ENCODE assay signal across 8 cellular contexts in the genomic region with DNA sequence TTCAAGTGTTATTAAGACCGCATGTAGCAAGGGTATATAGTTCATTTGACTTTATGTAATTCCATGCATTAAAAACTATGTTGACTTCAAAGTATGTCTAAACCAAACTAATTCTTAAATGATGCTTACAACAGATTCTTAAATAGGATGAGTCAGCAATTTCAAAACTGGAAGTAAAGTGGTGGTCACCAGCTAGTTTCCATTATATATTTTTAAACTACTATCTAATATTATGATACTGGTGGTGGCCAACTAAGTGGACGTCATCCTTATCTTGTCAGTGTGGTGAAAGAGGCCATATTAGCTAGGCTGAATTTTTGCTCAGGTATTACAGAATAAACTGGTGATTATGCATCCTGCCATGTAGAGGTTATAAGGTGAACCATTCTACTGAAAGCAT. TPM values are rescaled to one million over a fixed set of nuclear protein-coding genes. Genes with fewer than 3 reads are reported as not detected.
A peak's percentile ranks its signal among the peaks of the same experiment; 100 is the strongest.
DNase-seq lines count a peak whose midpoint lies in the region; ATAC-seq and TF ChIP-seq lines count a peak whose summit lies in the region.

No MANE protein-coding gene starts in this region.

- H3K4me1 ChIP-seq in HCT116 (ENCODE audit: control insufficient read depth in 1 of 2, insufficient read depth in 2 of 2, low read length in 2 of 2): peaks cover 5 to 18% of the 10 kb centered on the region in 2 experiments; a peak in 3 of 4 replicates
- H3K4me1 ChIP-seq in adipocyte (ENCODE audit: control insufficient read depth, insufficient read depth, low read length): peaks cover 15% of the 10 kb centered on the region
- H3K4me1 ChIP-seq in muscle layer of duodenum (ENCODE audit: control insufficient read depth in 1 of 2, insufficient read depth in 2 of 2, low read length in 2 of 2): peaks cover 0 to 26% of the 10 kb centered on the region in 2 donors

- H3K27me3 Mint-ChIP-seq in CD14-positive monocyte (ENCODE audit: low read depth in 3 of 3): peaks cover 0 to 19% (median 13%) of the 10 kb centered on the region in 3 donors

- peaks cover 4 to 6% of the 10 kb centered on the region in 2 donors for H3K36me3 Mint-ChIP-seq in CD14-positive monocyte

- H3K27me3 ChIP-seq in HCT116 (ENCODE audit: insufficient read depth, low read length): no peaks in the 10 kb centered on the region
- no peaks in the 10 kb centered on the region for H3K27me3 ChIP-seq in adipocyte (replicated peaks; ENCODE audit: control insufficient read depth, insufficient read depth, low read length)
- H3K27me3 ChIP-seq in muscle layer of duodenum (ENCODE audit: low read depth, low read length): no peaks in the 10 kb centered on the region

- peaks cover 50% of the 10 kb centered on the region for H3K4me1 Mint-ChIP-seq in CD14-positive monocyte

- no peaks in the 10 kb centered on the region for H3K36me3 ChIP-seq in HCT116 (ENCODE audit: control insufficient read depth in 1 of 2, insufficient read depth in 2 of 2, low read length in 2 of 2)
- H3K36me3 ChIP-seq in adipocyte (ENCODE audit: control insufficient read depth, insufficient read depth, low read length, severe bottlenecking): no peaks in the 10 kb centered on the region
- H3K36me3 ChIP-seq in muscle layer of duodenum (ENCODE audit: control insufficient read depth in 1 of 2, insufficient read depth in 2 of 2, low read length in 2 of 2): no peaks in the 10 kb centered on the region

- no peak for DNase-seq in CD14-positive monocyte (ENCODE audit: low spot score)
- no peak for DNase-seq in HCT116 (ENCODE audit: low read depth, low spot score)
- DNase-seq in adipocyte (ENCODE audit: low read depth): no peak
- DNase-seq in G401 (ENCODE audit: low spot score): no peak
- DNase-seq in NCI-H2171 treated with DMSO at 0.1 percent for 48 hours (lab: John Stamatoyannopoulos, UW): no peak

- no peaks in the 10 kb centered on the region for H3K9me3 ChIP-seq in HCT116 (ENCODE audit: control insufficient read depth in 1 of 2, insufficient read depth in 1 of 2, low read depth in 1 of 2, low read length in 2 of 2)
- no peaks in the 10 kb centered on the region for H3K9me3 ChIP-seq in adipocyte (ENCODE audit: control insufficient read depth, low read length)
- H3K9me3 ChIP-seq in muscle layer of duodenum (ENCODE audit: control insufficient read depth in 1 of 2, low read length in 2 of 2): no peaks in the 10 kb centered on the region

- peak overlapping the region; percentile 94 for H2AFZ ChIP-seq in HCT116 (ENCODE audit: low read depth, low read length, poor library complexity, severe bottlenecking)

- peak overlapping the region; percentile 59 for H3K9ac ChIP-seq in HCT116 (ENCODE audit: low read length)
- H3K9ac ChIP-seq in adipocyte (ENCODE audit: low read length): peak overlapping the region; percentile 86

- no peaks in the 10 kb centered on the region for H3K9me3 Mint-ChIP-seq in CD14-positive monocyte

- ATAC-seq in HCT116: no peak
- ATAC-seq in HG03045 (IDR thresholded peaks at IDR 0.05; ENCODE audit: unreplicated experiment): no peak
- ATAC-seq in GM19023 (IDR thresholded peaks at IDR 0.05; ENCODE audit: unreplicated experiment): no peak

- no peaks in the 10 kb centered on the region for H3K79me2 ChIP-seq in HCT116 (ENCODE audit: insufficient read depth, low read length)

- no peak for TF ChIP-seq POLR2A in HCT116 (IDR thresholded peaks at IDR 0.05; ENCODE audit: borderline replicate concordance, extremely low read depth, insufficient read depth, insufficient read length)

- H3K4me3 Mint-ChIP-seq in CD14-positive monocyte: peak overlapping the region; percentile 98 to 99

- BruUV-seq in HCT116 (replicated peaks; lab: Mats Ljungman, UMichigan): no TSS peak

- H3K9me2 ChIP-seq in HCT116 (ENCODE audit: insufficient read depth): no peaks in the 10 kb centered on the region

- intact Hi-C loops in CD14-positive monocyte (cut with micrococcal nuclease) (loop anchor here (5.0 to 10.0 kb wide), 4 partner anchors 47 to 415 kb away; a partner anchor contains a TSS), HCT116 (cut with micrococcal nuclease) (loop anchor here (10.0 kb wide), 1 partner anchor 283 kb away; no protein-coding TSS in a partner anchor)

- TF ChIP-seq RAD21 in HCT116 (IDR thresholded peaks at IDR 0.05; ENCODE audit: low read depth): no peak

- H3K4me3 ChIP-seq in HCT116 (replicated peaks in 1 of 2; ENCODE audit: low read depth in 1 of 2, low read length in 2 of 2): peak overlapping the region; percentile 66 to 84
- H3K4me3 ChIP-seq in adipocyte (ENCODE audit: low read length): peak overlapping the region; percentile 94
- peak overlapping the region; percentile 87 to 98 for H3K4me3 ChIP-seq in muscle layer of duodenum (ENCODE audit: low read depth in 1 of 2, low read length in 2 of 2)

- in situ Hi-C loops in G401 (cut with HindIII; ENCODE audit: low sequenced_read_pairs): no loop called here

- POLR2A ChIA-PET in HCT116 (lab: Charles Lee): no interaction called here

- TF ChIP-seq CTCF in CD14-positive monocyte (IDR thresholded peaks at IDR 0.05): no peak
- no peak for TF ChIP-seq CTCF in HCT116 (IDR thresholded peaks at IDR 0.05 in 2 of 3, conservative IDR thresholded peaks at IDR 0.05 in 1 of 3; ENCODE audit: borderline replicate concordance in 1 of 3, insufficient read depth in 1 of 3, low read depth in 2 of 3, low read length in 2 of 3)

- no peak overlapping the region for H3K27ac ChIP-seq in HCT116 (ENCODE audit: low read depth, low read length)
- H3K27ac ChIP-seq in muscle layer of duodenum (ENCODE audit: low read length): peak overlapping the region; percentile 78

- no peaks in the 10 kb centered on the region for H4K20me1 ChIP-seq in HCT116 (ENCODE audit: insufficient read depth)

- peak overlapping the region in 6 of 7 donors; percentile 86 to 95 (median 94) for H3K27ac Mint-ChIP-seq in CD14-positive monocyte

- RAD21 ChIA-PET in HCT116 (lab: Charles Lee; ENCODE audit: low non-redundant PET in 1 of 2, low total read pairs in 2 of 2, uncharacterized antibody in 2 of 2, unreplicated experiment in 2 of 2): interaction anchor here in 1 of 2 experiments (0.6 kb wide), 1 partner anchor 44 kb away, joined by 3 read pairs; no protein-coding TSS in a partner anchor

- H3K4me2 ChIP-seq in HCT116 (ENCODE audit: low read length): peak overlapping the region; percentile 95

- CTCF ChIA-PET in HCT116 (lab: Charles Lee): interaction anchor here (1.3 kb wide), 1 partner anchor 291 kb away, joined by 5 read pairs; no protein-coding TSS in a partner anchor

TF ChIP-seq in HCT116, 20 proteins besides CTCF, POLR2A, EP300 and RAD21:
- TF ChIP-seq SP1 (IDR thresholded peaks at IDR 0.05; ENCODE audit: low read depth) (no peak), CEBPB (IDR thresholded peaks at IDR 0.05; ENCODE audit: low read depth) (no peak), EGR1 (IDR thresholded peaks at IDR 0.05; ENCODE audit: low read depth) (no peak), EZH2phosphoT487 (IDR thresholded peaks at IDR 0.05; ENCODE audit: borderline replicate concordance) (no peak), FOSL1 (IDR thresholded peaks at IDR 0.05; ENCODE audit: low read depth) (no peak)
- TF ChIP-seq, protein P1, sequence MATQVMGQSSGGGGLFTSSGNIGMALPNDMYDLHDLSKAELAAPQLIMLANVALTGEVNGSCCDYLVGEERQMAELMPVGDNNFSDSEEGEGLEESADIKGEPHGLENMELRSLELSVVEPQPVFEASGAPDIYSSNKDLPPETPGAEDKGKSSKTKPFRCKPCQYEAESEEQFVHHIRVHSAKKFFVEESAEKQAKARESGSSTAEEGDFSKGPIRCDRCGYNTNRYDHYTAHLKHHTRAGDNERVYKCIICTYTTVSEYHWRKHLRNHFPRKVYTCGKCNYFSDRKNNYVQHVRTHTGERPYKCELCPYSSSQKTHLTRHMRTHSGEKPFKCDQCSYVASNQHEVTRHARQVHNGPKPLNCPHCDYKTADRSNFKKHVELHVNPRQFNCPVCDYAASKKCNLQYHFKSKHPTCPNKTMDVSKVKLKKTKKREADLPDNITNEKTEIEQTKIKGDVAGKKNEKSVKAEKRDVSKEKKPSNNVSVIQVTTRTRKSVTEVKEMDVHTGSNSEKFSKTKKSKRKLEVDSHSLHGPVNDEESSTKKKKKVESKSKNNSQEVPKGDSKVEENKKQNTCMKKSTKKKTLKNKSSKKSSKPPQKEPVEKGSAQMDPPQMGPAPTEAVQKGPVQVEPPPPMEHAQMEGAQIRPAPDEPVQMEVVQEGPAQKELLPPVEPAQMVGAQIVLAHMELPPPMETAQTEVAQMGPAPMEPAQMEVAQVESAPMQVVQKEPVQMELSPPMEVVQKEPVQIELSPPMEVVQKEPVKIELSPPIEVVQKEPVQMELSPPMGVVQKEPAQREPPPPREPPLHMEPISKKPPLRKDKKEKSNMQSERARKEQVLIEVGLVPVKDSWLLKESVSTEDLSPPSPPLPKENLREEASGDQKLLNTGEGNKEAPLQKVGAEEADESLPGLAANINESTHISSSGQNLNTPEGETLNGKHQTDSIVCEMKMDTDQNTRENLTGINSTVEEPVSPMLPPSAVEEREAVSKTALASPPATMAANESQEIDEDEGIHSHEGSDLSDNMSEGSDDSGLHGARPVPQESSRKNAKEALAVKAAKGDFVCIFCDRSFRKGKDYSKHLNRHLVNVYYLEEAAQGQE (IDR thresholded peaks at IDR 0.05; ENCODE audit: low read depth): no peak
- TF ChIP-seq, protein P2, sequence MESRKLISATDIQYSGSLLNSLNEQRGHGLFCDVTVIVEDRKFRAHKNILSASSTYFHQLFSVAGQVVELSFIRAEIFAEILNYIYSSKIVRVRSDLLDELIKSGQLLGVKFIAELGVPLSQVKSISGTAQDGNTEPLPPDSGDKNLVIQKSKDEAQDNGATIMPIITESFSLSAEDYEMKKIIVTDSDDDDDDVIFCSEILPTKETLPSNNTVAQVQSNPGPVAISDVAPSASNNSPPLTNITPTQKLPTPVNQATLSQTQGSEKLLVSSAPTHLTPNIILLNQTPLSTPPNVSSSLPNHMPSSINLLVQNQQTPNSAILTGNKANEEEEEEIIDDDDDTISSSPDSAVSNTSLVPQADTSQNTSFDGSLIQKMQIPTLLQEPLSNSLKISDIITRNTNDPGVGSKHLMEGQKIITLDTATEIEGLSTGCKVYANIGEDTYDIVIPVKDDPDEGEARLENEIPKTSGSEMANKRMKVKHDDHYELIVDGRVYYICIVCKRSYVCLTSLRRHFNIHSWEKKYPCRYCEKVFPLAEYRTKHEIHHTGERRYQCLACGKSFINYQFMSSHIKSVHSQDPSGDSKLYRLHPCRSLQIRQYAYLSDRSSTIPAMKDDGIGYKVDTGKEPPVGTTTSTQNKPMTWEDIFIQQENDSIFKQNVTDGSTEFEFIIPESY (IDR thresholded peaks at IDR 0.05; ENCODE audit: extremely low read depth, insufficient replicate concordance, low read length): no peak
TF ChIP-seq in HCT116: peak in this region for 0.

RNA-seq across cellular contexts. Expression of a gene that starts 1.2 kb away (rescaled TPM):
- polyA plus RNA-seq in CD14-positive monocyte: 10 to 100 TPM; 22.1 to 25.7 TPM
- 1.2 TPM for total RNA-seq in HCT116 (2021; ENCODE audit: unreplicated experiment)
- 0.62 and 0.75 TPM in 2 replicates for polyA plus RNA-seq in HCT116 (2012)
- not detected in 2 replicates for total RNA-seq in G401 (2014; rRNA removed; shearing (Covaris generic))
